ENCODE assay signal across 33 cellular contexts in genomic region chr7:158767707-158768106, GRCh38.
"Had no signal": no experiment of that assay in that cellular context is flagged by ENCODE, and none has a peak within 500 bp of the region (broad histone marks: within the 10 kb centered on the region; RNA-seq: fewer than 3 reads in every experiment).

No MANE protein-coding gene starts in this region.

- ATAC-seq: activated CD8-positive, alpha-beta memory T cell treated with anti-CD3 and anti-CD28 coated beads, Interleukin-2, amount 10 ng/mL, durations not matched to agents 7 days and 5 days; activated naive CD8-positive, alpha-beta T cell treated with anti-CD3 and anti-CD28 coated beads, Interleukin-2, amount 50 U/mL, for 24 hours; body of pancreas; effector memory CD8-positive, alpha-beta T cell; foreskin keratinocyte; gastroesophageal sphincter; heart right ventricle; WTC11 had no signal

- DNase-seq: activated CD4-positive, alpha-beta memory T cell treated with anti-CD3 and anti-CD28 coated beads, Interleukin-2, amount 10 ng/mL, durations not matched to agents 7 days and 5 days; activated CD4-positive, alpha-beta T cell treated with anti-CD3 and anti-CD28 coated beads for 1 hour; activated CD4-positive, alpha-beta T cell treated with anti-CD3 and anti-CD28 coated beads for 4 hours; activated CD4-positive, alpha-beta T cell treated with anti-CD3 and anti-CD28 coated beads, Interleukin-2, amount 10 ng/mL, durations not matched to agents 7 days and 5 days; activated CD4-positive, alpha-beta T cell treated with anti-CD3 and anti-CD28 coated beads, Interleukin-2, amount 50 U/mL, for 4 hours; activated CD8-positive, alpha-beta memory T cell treated with anti-CD3 and anti-CD28 coated beads, Interleukin-2, amount 10 ng/mL, durations not matched to agents 7 days and 5 days; activated CD8-positive, alpha-beta memory T cell treated with anti-CD3 and anti-CD28 coated beads, Interleukin-2, amount 50 U/mL, for 4 hours; activated effector memory CD4-positive, alpha-beta T cell treated with anti-CD3 and anti-CD28 coated beads, Interleukin-2, amount 50 U/mL, for 16 hours; activated naive CD4-positive, alpha-beta T cell treated with anti-CD3 and anti-CD28 coated beads for 36 hours; activated naive CD8-positive, alpha-beta T cell treated with anti-CD3 and anti-CD28 coated beads for 36 hours; activated naive CD8-positive, alpha-beta T cell treated with anti-CD3 and anti-CD28 coated beads, Interleukin-2, amount 50 U/mL, for 24 hours; activated T-cell treated with anti-CD3 and anti-CD28 coated beads, Interleukin-2, amount 50 U/mL, for 24 hours; adrenal gland; amygdala; aorta; body of pancreas; caudate nucleus; cortex of kidney; dermis blood vessel endothelial cell; effector CD4-positive, alpha-beta T cell; effector memory CD8-positive, alpha-beta T cell; erythroblast; foreskin keratinocyte; heart right ventricle; T-helper 1 cell; T-helper 2 cell had no signal

- H2AFZ ChIP-seq: hepatocyte had no signal

- H3K27ac Mint-ChIP-seq: activated CD8-positive, alpha-beta memory T cell treated with anti-CD3 and anti-CD28 coated beads, Interleukin-2, amount 10 ng/mL, durations not matched to agents 7 days and 5 days; activated naive CD4-positive, alpha-beta T cell treated with anti-CD3 and anti-CD28 coated beads for 36 hours; activated naive CD4-positive, alpha-beta T cell treated with anti-CD3 and anti-CD28 coated beads, Interleukin-2, amount 50 U/mL, for 24 hours; activated naive CD8-positive, alpha-beta T cell treated with anti-CD3 and anti-CD28 coated beads for 36 hours; activated T-helper 2 cell treated with anti-CD3 and anti-CD28 coated beads, Interferon-gamma antibody, Interleukin-2, Interleukin-4, amounts not matched to agents 10 μg/mL and 5 μg/mL and 100 μg/mL, durations not matched to agents 14 hours and 24 hours and 36 hours; WTC11 had no signal

- H3K27me3 ChIP-seq: adrenal gland, body of pancreas, esophagus muscularis mucosa, foreskin keratinocyte, gastroesophageal sphincter, heart right ventricle, hepatocyte had no signal

- H3K9me3 Mint-ChIP-seq: activated CD4-positive, alpha-beta memory T cell treated with anti-CD3 and anti-CD28 coated beads, Interleukin-2, amount 10 ng/mL, durations not matched to agents 7 days and 5 days; activated CD4-positive, alpha-beta T cell treated with anti-CD3 and anti-CD28 coated beads, Interleukin-2, amount 10 ng/mL, durations not matched to agents 7 days and 5 days; activated naive CD4-positive, alpha-beta T cell treated with anti-CD3 and anti-CD28 coated beads for 36 hours; activated naive CD4-positive, alpha-beta T cell treated with anti-CD3 and anti-CD28 coated beads, Interleukin-2, amount 50 U/mL, for 24 hours; activated naive CD8-positive, alpha-beta T cell treated with anti-CD3 and anti-CD28 coated beads for 36 hours; activated naive CD8-positive, alpha-beta T cell treated with anti-CD3 and anti-CD28 coated beads, Interleukin-2, amount 50 U/mL, for 24 hours; activated T-cell treated with anti-CD3 and anti-CD28 coated beads, Interleukin-2, amount 50 U/mL, for 24 hours; activated T-helper 2 cell treated with anti-CD3 and anti-CD28 coated beads, Interferon-gamma antibody, Interleukin-2, Interleukin-4, amounts not matched to agents 10 μg/mL and 5 μg/mL and 100 μg/mL, durations not matched to agents 14 hours and 24 hours and 36 hours; effector memory CD8-positive, alpha-beta T cell; WTC11 had no signal

- H3K4me1 ChIP-seq: adrenal gland, body of pancreas, foreskin keratinocyte, gastroesophageal sphincter had no signal

- H3K4me2 ChIP-seq: hepatocyte had no signal

- H3K4me3 Mint-ChIP-seq: activated CD4-positive, alpha-beta memory T cell treated with anti-CD3 and anti-CD28 coated beads, Interleukin-2, amount 10 ng/mL, durations not matched to agents 7 days and 5 days; activated CD4-positive, alpha-beta T cell treated with anti-CD3 and anti-CD28 coated beads, Interleukin-2, amount 10 ng/mL, durations not matched to agents 7 days and 5 days; activated CD8-positive, alpha-beta memory T cell treated with anti-CD3 and anti-CD28 coated beads, Interleukin-2, amount 10 ng/mL, durations not matched to agents 7 days and 5 days; activated naive CD4-positive, alpha-beta T cell treated with anti-CD3 and anti-CD28 coated beads for 36 hours; activated naive CD4-positive, alpha-beta T cell treated with anti-CD3 and anti-CD28 coated beads, Interleukin-2, amount 50 U/mL, for 24 hours; activated naive CD8-positive, alpha-beta T cell treated with anti-CD3 and anti-CD28 coated beads for 36 hours; activated naive CD8-positive, alpha-beta T cell treated with anti-CD3 and anti-CD28 coated beads, Interleukin-2, amount 50 U/mL, for 24 hours; activated T-cell treated with anti-CD3 and anti-CD28 coated beads, Interleukin-2, amount 50 U/mL, for 24 hours; effector memory CD8-positive, alpha-beta T cell; WTC11 had no signal

- H3K27me3 Mint-ChIP-seq: activated CD4-positive, alpha-beta memory T cell treated with anti-CD3 and anti-CD28 coated beads, Interleukin-2, amount 10 ng/mL, durations not matched to agents 7 days and 5 days; activated CD4-positive, alpha-beta T cell treated with anti-CD3 and anti-CD28 coated beads, Interleukin-2, amount 10 ng/mL, durations not matched to agents 7 days and 5 days; activated CD8-positive, alpha-beta memory T cell treated with anti-CD3 and anti-CD28 coated beads, Interleukin-2, amount 10 ng/mL, durations not matched to agents 7 days and 5 days; activated naive CD4-positive, alpha-beta T cell treated with anti-CD3 and anti-CD28 coated beads, Interleukin-2, amount 50 U/mL, for 24 hours; activated naive CD8-positive, alpha-beta T cell treated with anti-CD3 and anti-CD28 coated beads for 36 hours; activated naive CD8-positive, alpha-beta T cell treated with anti-CD3 and anti-CD28 coated beads, Interleukin-2, amount 50 U/mL, for 24 hours; activated T-cell treated with anti-CD3 and anti-CD28 coated beads, Interleukin-2, amount 50 U/mL, for 24 hours; effector memory CD8-positive, alpha-beta T cell had no signal

- H3K27ac ChIP-seq: adrenal gland, body of pancreas, esophagus muscularis mucosa, foreskin keratinocyte, gastroesophageal sphincter, heart right ventricle, VCaP had no signal

- H3K9me3 ChIP-seq: adrenal gland, body of pancreas, esophagus muscularis mucosa, gastroesophageal sphincter, heart right ventricle had no signal

- H3K4me3 ChIP-seq: adrenal gland, body of pancreas, esophagus muscularis mucosa, gastroesophageal sphincter, heart right ventricle, hepatocyte had no signal
